Comparison of ENCODE assay signal across 22 cellular contexts in the genomic region with DNA sequence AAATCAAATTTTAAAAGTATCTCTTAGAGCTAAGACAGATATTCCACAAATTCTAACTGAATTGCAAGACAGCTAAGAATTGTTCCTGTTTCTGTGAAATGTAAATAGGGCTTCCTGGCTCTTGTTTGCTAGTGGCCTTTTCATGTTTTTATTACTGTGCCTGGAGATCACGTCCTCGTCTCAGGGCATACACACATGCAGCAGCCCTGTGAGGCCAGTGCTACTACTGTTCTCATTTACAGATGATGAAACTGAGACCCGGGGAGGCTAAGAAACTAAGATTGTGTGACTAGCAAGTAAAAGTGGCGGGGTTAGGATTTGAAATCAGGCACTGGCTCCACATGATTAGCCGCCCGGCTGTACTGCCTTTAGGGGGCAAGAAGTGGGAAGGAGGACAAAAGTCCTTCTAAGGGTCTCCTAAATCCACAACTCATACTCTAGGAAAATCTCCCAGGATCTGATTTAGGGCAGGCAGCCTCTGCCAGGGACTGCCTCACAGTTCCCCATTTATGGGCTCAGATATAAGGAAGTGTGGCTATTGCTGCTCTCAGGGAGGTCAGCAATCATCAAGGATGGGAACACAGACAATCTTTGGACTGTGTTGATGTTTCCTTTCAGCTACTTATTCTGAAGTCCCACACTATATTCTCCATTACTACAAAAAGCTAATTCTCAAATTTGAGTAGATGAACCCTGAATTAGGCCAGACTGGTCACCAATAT. TPM values are rescaled to one million over a fixed set of nuclear protein-coding genes. Genes with fewer than 3 reads are reported as not detected.
DNase-seq lines count a peak whose midpoint lies in the region; ATAC-seq and TF ChIP-seq lines count a peak whose summit lies in the region.
"Had no signal": no experiment of that assay in that cellular context is flagged by ENCODE, and none has a peak within 500 bp of the region (broad histone marks: within the 10 kb centered on the region; RNA-seq: fewer than 3 reads in every experiment).

No MANE protein-coding gene starts in this region.

- intact Hi-C loops in prostate gland (cut with DNase I) (no loop called here), uterus (cut with DNase I; ENCODE audit: low total_unique reads) (no loop called here)

- no peak overlapping the region for H4K91ac ChIP-seq in mesenchymal stem cell (ENCODE audit: low read length)

- WGBS in prostate gland, result 39% methylated on average over 6 of the region's 6 CpGs
- 56% methylated on average over 4 of the region's 6 CpGs for WGBS in mesenchymal stem cell

- H2AFZ ChIP-seq in mesenchymal stem cell (ENCODE audit: low read depth, low read length), result no peak overlapping the region

- no peak overlapping the region for H3K14ac ChIP-seq in mesenchymal stem cell (ENCODE audit: low read length in 2 of 2)

- H3K36me3 ChIP-seq in iPS-20b (ENCODE audit: insufficient read depth, low read depth, low read length) (no peaks in the 10 kb centered on the region), prostate gland (no peaks in the 10 kb centered on the region), uterus (no peaks in the 10 kb centered on the region), mesenchymal stem cell (ENCODE audit: control insufficient read depth in 1 of 2, insufficient read depth in 2 of 2, low read depth in 1 of 2, low read length in 2 of 2) (peaks cover 0 to 13% of the 10 kb centered on the region in 2 experiments)

- H2BK15ac ChIP-seq in mesenchymal stem cell (ENCODE audit: low read depth, poor library complexity, severe bottlenecking), result no peak overlapping the region

- TF ChIP-seq CTCF in prostate gland (IDR thresholded peaks at IDR 0.05), result no peak
- no peak for TF ChIP-seq CTCF in uterus (IDR thresholded peaks at IDR 0.05)

- H3K4me3 ChIP-seq in iPS-20b (ENCODE audit: low read length) (no peak overlapping the region), prostate gland (no peak overlapping the region), uterus (no peak overlapping the region), mesenchymal stem cell (ENCODE audit: insufficient read depth in 1 of 2, low read depth in 1 of 2, low read length in 2 of 2) (no peak overlapping the region)

- no peak overlapping the region for H2BK120ac ChIP-seq in mesenchymal stem cell (ENCODE audit: low read depth, low read length)

- H3K9ac ChIP-seq in iPS-20b (ENCODE audit: low read depth, low read length) (peak overlapping the region; percentile 10; the same call in 1 of the 2 replicates), mesenchymal stem cell (ENCODE audit: low read length) (no peak overlapping the region)

- DNase-seq in DMS153 (lab: John Stamatoyannopoulos, UW) (peak; percentile 27), DMS153 treated with DMSO at 0.1 percent for 48 hours (lab: John Stamatoyannopoulos, UW; ENCODE audit: unreplicated experiment) (no peak), prostate gland (ENCODE audit: low spot score) (no peak), uterus (no peak), NCI-H1436 (lab: John Stamatoyannopoulos, UW) (no peak), mesenchymal stem cell (no peak)
- DNase-seq: activated CD4-positive, alpha-beta memory T cell treated with anti-CD3 and anti-CD28 coated beads, Interleukin-2, amount 10 ng/mL, durations not matched to agents 7 days and 5 days; activated CD4-positive, alpha-beta T cell treated with anti-CD3 and anti-CD28 coated beads for 1 hour; activated CD8-positive, alpha-beta memory T cell treated with anti-CD3 and anti-CD28 coated beads, Interleukin-2, amount 50 U/mL, for 48 hours; activated naive CD4-positive, alpha-beta T cell treated with Interleukin-2 at 50 U/mL for 16 hours; HFFc6; KBM-7; NCI-H146; NCI-H345; NCI-H748 treated with DMSO at 0.1 percent for 48 hours; right cardiac atrium; SHP77 treated with DMSO at 0.1 percent for 48 hours; stimulated activated CD4-positive, alpha-beta T cell treated with anti-CD3 and anti-CD28 coated beads, Interleukin-1b, Interleukin-23, amount 100 ng/mL, for 48 hours; T-helper 2 cell had no signal

- H3K9me3 ChIP-seq in iPS-20b (ENCODE audit: insufficient read depth, low read depth, low read length) (no peaks in the 10 kb centered on the region), prostate gland (no peaks in the 10 kb centered on the region), uterus (no peaks in the 10 kb centered on the region), mesenchymal stem cell (ENCODE audit: control insufficient read depth, low read length) (no peaks in the 10 kb centered on the region)

- no peaks in the 10 kb centered on the region for H3K79me1 ChIP-seq in mesenchymal stem cell (replicated peaks; ENCODE audit: low read length, poor library complexity, severe bottlenecking)

- H3K18ac ChIP-seq in mesenchymal stem cell (ENCODE audit: low read depth in 1 of 2, low read length in 2 of 2), result no peak overlapping the region

- no peak overlapping the region for H3K4ac ChIP-seq in mesenchymal stem cell (ENCODE audit: low read depth in 1 of 2, low read length in 2 of 2)

- no peak for TF ChIP-seq POLR2A in prostate gland (IDR thresholded peaks at IDR 0.05)
- TF ChIP-seq POLR2A in uterus (IDR thresholded peaks at IDR 0.05), result no peak

- H3K27ac ChIP-seq in iPS-20b (ENCODE audit: low read length), result no peak overlapping the region
- peak overlapping the region; percentile 26 to 42 for H3K27ac ChIP-seq in prostate gland
- peak overlapping the region; percentile 28 to 59 for H3K27ac ChIP-seq in uterus
- no peak overlapping the region for H3K27ac ChIP-seq in mesenchymal stem cell (ENCODE audit: low read length, poor library complexity, severe bottlenecking)
- H3K27ac ChIP-seq: 22Rv1 had no signal

- no peak overlapping the region for H3K4me2 ChIP-seq in mesenchymal stem cell (ENCODE audit: low read length, poor library complexity, severe bottlenecking)

- H3K27me3 ChIP-seq in iPS-20b (ENCODE audit: insufficient read depth, low read length) (no peaks in the 10 kb centered on the region; the same call in 1 of the 2 replicates), prostate gland (replicated peaks; ENCODE audit: insufficient read depth) (no peaks in the 10 kb centered on the region), uterus (no peaks in the 10 kb centered on the region), mesenchymal stem cell (ENCODE audit: control insufficient read depth in 1 of 2, insufficient read depth in 1 of 2, low read length in 2 of 2) (no peaks in the 10 kb centered on the region)

- no peak overlapping the region for H3K23ac ChIP-seq in mesenchymal stem cell (ENCODE audit: low read length in 2 of 2)

- H2AK5ac ChIP-seq in mesenchymal stem cell (ENCODE audit: low read length, severe bottlenecking), result no peak overlapping the region

- H2BK12ac ChIP-seq in mesenchymal stem cell (ENCODE audit: low read length in 2 of 2), result no peak overlapping the region

- H2BK5ac ChIP-seq in mesenchymal stem cell (ENCODE audit: low read depth, low read length, poor library complexity, severe bottlenecking), result no peak overlapping the region

- no peak for ATAC-seq in HG03354 (IDR thresholded peaks at IDR 0.05; ENCODE audit: poor library complexity, severe bottlenecking, unreplicated experiment)
- ATAC-seq: right cardiac atrium had no signal

- H4K8ac ChIP-seq in mesenchymal stem cell (ENCODE audit: low read length), result no peak overlapping the region

- 0 out of 2 replicates have a peak, but pooled peaks cover 6% of the 10 kb centered on the region for H3K4me1 ChIP-seq in iPS-20b (ENCODE audit: insufficient read depth, low read length)
- no peaks in the 10 kb centered on the region for H3K4me1 ChIP-seq in prostate gland (replicated peaks)
- H3K4me1 ChIP-seq in uterus, result no peaks in the 10 kb centered on the region
- peaks cover 8% of the 10 kb centered on the region for H3K4me1 ChIP-seq in mesenchymal stem cell (ENCODE audit: control insufficient read depth, insufficient read depth, low read depth, low read length)

RNA-seq across cellular contexts. Expression of a gene that starts 7.9 kb away (rescaled TPM):
- 10 to 100 TPM; 58.6 to 78.9 TPM for total RNA-seq in prostate gland
- 100 to 1,000 TPM in 2 of 4 donors, 10 to 100 TPM in 2; 51.4 to 187 (median 97.1) TPM for total RNA-seq in uterus
- polyA plus RNA-seq in mesenchymal stem cell (2013, experiment 1 of 2), result 0.72 TPM
- polyA plus RNA-seq in mesenchymal stem cell (2013, experiment 2 of 2), result 0.73 TPM

Comparison
In these comparisons a context has a peak if more than half of its experiments do, and no peak if none do; other contexts are left out.
1. H3K27ac ChIP-seq: peak in prostate gland (2 of 2) and uterus (2 of 2); none in iPS-20b (single experiment) and mesenchymal stem cell (single experiment).